11 cellular contexts compared by ENCODE assay signal in the genomic region with DNA sequence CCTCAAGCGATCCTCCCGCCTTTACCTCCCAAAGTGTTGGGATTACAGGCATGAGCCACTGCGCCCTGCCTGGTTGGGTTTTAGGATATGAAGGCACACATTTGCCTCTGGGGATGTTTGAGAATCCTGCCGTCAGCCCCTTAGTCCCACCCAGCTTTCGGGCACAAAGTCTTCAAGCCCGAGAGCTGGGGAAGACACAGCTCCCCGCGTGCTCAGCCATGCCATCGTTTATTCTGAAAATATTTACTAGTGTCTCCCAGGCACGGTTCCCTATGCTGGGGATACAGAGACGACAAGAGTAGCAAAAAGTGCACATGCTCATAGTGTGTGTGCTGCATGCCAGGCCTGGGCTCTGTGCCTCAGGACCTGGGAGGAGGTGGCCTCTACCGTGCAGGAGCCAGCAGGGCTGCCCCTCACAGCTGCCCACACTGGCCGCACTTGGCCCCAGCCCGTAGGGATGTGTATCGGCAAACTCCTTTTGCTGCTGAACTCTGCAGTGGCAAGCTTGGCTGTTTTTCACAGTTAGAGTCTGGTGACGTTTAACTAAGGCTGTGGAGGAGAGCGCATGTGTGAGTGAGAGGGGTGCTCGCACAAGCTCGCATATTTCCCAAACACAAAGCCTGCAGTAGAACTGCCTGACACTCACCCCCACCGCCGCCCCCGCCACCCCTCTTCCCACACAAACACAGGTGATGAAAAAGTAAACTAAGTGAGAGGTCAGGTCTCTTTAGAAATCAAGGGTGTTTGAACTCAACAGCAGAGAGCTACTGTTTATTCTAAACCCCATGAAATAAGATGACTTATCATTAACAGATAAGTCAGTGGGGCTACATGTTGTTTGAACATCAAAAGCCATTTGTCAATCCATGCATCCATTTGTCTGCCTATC.
DNase-seq lines count a peak whose midpoint lies in the region; ATAC-seq and TF ChIP-seq lines count a peak whose summit lies in the region.
"Had no signal": no experiment of that assay in that cellular context is flagged by ENCODE, and none has a peak within 500 bp of the region (broad histone marks: within the 10 kb centered on the region; RNA-seq: fewer than 3 reads in every experiment).

No MANE protein-coding gene starts in this region.

- H3K4me1 ChIP-seq in right cardiac atrium (ENCODE audit: control insufficient read depth, insufficient read depth, low read length), result no peaks in the 10 kb centered on the region

- H3K9me3 Mint-ChIP-seq in activated T-cell treated with anti-CD3 and anti-CD28 coated beads, Interleukin-2, amount 50 U/mL, for 4 hours, result peaks cover 4% of the 10 kb centered on the region
- no peaks in the 10 kb centered on the region for H3K9me3 Mint-ChIP-seq in Calu3 (ENCODE audit: low read depth, unreplicated experiment)

- intact Hi-C loops in right cardiac atrium (cut with DNase I) (no loop called here), sciatic nerve (cut with DNase I) (no loop called here), Calu3 (cut with micrococcal nuclease; ENCODE audit: unreplicated experiment) (no loop called here)

- H3K27me3 ChIP-seq in right cardiac atrium (ENCODE audit: control insufficient read depth, insufficient read depth), result no peaks in the 10 kb centered on the region

- TF ChIP-seq CTCF in Calu3 (IDR thresholded peaks at IDR 0.05; ENCODE audit: unreplicated experiment), result no peak

- DNase-seq in GM04504 (ENCODE audit: low read depth) (peak; percentile 16), amniotic epithelial cell (ENCODE audit: low read depth) (peak; percentile 27), right cardiac atrium (peak in 1 of 3 donors; percentile 69), sciatic nerve (ENCODE audit: low spot score) (no peak), NCI-H226 (no peak), Calu3 (no peak)
- no peak for DNase-seq in activated T-cell treated with anti-CD3 and anti-CD28 coated beads, Interleukin-2, amount 50 U/mL, for 4 hours
- DNase-seq: CD4-positive, alpha-beta memory T cell; effector CD4-positive, alpha-beta T cell; NCI-H187 treated with DMSO at 0.1 percent for 48 hours had no signal

- ATAC-seq in right cardiac atrium (peak; percentile 55), sciatic nerve (peak; percentile 76), HG03342 (IDR thresholded peaks at IDR 0.05; ENCODE audit: unreplicated experiment) (no peak)
- ATAC-seq in activated T-cell treated with anti-CD3 and anti-CD28 coated beads, Interleukin-2, amount 50 U/mL, for 4 hours, result no peak

- no peaks in the 10 kb centered on the region for H3K9me3 ChIP-seq in right cardiac atrium (ENCODE audit: control insufficient read depth, low read length)

- no peaks in the 10 kb centered on the region for H3K36me3 Mint-ChIP-seq in activated T-cell treated with anti-CD3 and anti-CD28 coated beads, Interleukin-2, amount 50 U/mL, for 4 hours (ENCODE audit: insufficient read depth)
- H3K36me3 Mint-ChIP-seq in Calu3 (ENCODE audit: insufficient read depth, unreplicated experiment), result no peaks in the 10 kb centered on the region
- H3K36me3 Mint-ChIP-seq: CD4-positive, alpha-beta memory T cell had no signal

- H3K27me3 Mint-ChIP-seq in activated T-cell treated with anti-CD3 and anti-CD28 coated beads, Interleukin-2, amount 50 U/mL, for 4 hours (ENCODE audit: low read depth), result no peaks in the 10 kb centered on the region
- H3K27me3 Mint-ChIP-seq in Calu3 (ENCODE audit: unreplicated experiment), result peaks cover 13% of the 10 kb centered on the region

- 56% methylated on average over 22 of the region's 22 CpGs for WGBS in right cardiac atrium

- H3K27ac Mint-ChIP-seq in Calu3 (ENCODE audit: unreplicated experiment), result no peak overlapping the region
- H3K27ac Mint-ChIP-seq: CD4-positive, alpha-beta memory T cell had no signal

- BruUV-seq in Calu3 (replicated peaks; lab: Mats Ljungman, UMichigan), result no TSS peak

- CTCF ChIA-PET in Calu3 (lab: Charles Lee), result no interaction called here

- no peaks in the 10 kb centered on the region for H3K4me1 Mint-ChIP-seq in activated T-cell treated with anti-CD3 and anti-CD28 coated beads, Interleukin-2, amount 50 U/mL, for 4 hours (ENCODE audit: low read depth)
- H3K4me1 Mint-ChIP-seq in Calu3 (ENCODE audit: low read depth, unreplicated experiment), result no peaks in the 10 kb centered on the region
- H3K4me1 Mint-ChIP-seq: CD4-positive, alpha-beta memory T cell had no signal

- H3K4me3 ChIP-seq in right cardiac atrium (ENCODE audit: low read length), result no peak overlapping the region

- no peak overlapping the region for H3K4me3 Mint-ChIP-seq in activated T-cell treated with anti-CD3 and anti-CD28 coated beads, Interleukin-2, amount 50 U/mL, for 4 hours
- H3K4me3 Mint-ChIP-seq in Calu3 (ENCODE audit: low read depth, unreplicated experiment), result no peak overlapping the region
- H3K4me3 Mint-ChIP-seq: CD4-positive, alpha-beta memory T cell had no signal

- no peak overlapping the region for H3K27ac ChIP-seq in right cardiac atrium (ENCODE audit: low read length)

Comparison
In these comparisons a context has a peak if more than half of its experiments do, and no peak if none do; other contexts are left out.
1. DNase-seq: peak in GM04504 (single experiment) and amniotic epithelial cell (single experiment); none in sciatic nerve (single experiment), NCI-H226 (single experiment), activated T-cell treated with anti-CD3 and anti-CD28 coated beads, Interleukin-2, amount 50 U/mL, for 4 hours (single experiment) and Calu3 (single experiment).
2. ATAC-seq: peak in right cardiac atrium (2 of 2) and sciatic nerve (single experiment); none in HG03342 (single experiment) and activated T-cell treated with anti-CD3 and anti-CD28 coated beads, Interleukin-2, amount 50 U/mL, for 4 hours (0 of 2).